Comparison of ENCODE assay signal across 1 cellular context in genomic region chr7:155205368-155206285, GRCh38.
TF ChIP-seq lines count a peak whose summit lies in the region.

No MANE protein-coding gene starts in this region.

TF ChIP-seq in K562, 482 proteins besides CTCF, POLR2A, EP300 and RAD21 (continued from another document and continues in another):
- TF ChIP-seq NCOA4 (IDR thresholded peaks at IDR 0.05; ENCODE audit: partially characterized antibody) (no peak), E2F8 (IDR thresholded peaks at IDR 0.05; ENCODE audit: low read depth, partially characterized antibody) (peak; percentile 37), ILK (tag; IDR thresholded peaks at IDR 0.05; ENCODE audit: borderline replicate concordance, low read depth) (no peak), NFYB (IDR thresholded peaks at IDR 0.05; ENCODE audit: extremely low read depth, insufficient read length) (peak; percentile 79), SRSF7 (optimal IDR thresholded peaks at IDR 0.05; ENCODE audit: low read depth, low read length) (no peak), BRD9 (IDR thresholded peaks at IDR 0.05; ENCODE audit: low read depth, partially characterized antibody) (peak; percentile 98), ETV5 (CRISPR knock-in tag; IDR thresholded peaks at IDR 0.05; ENCODE audit: low read depth) (peak; percentile 95), UBTF (IDR thresholded peaks at IDR 0.05; ENCODE audit: borderline replicate concordance in 1 of 2, low read depth in 2 of 2, low read length in 2 of 2) (peak; percentile 91 to 95; a peak in 3 of 4 replicates), ZHX1 (conservative IDR thresholded peaks at IDR 0.05; ENCODE audit: low read length) (peak; percentile 25; the same call in 1 of the 2 replicates), KAT8 (IDR thresholded peaks at IDR 0.05; ENCODE audit: low read depth) (no peak), CEBPZ (IDR thresholded peaks at IDR 0.05; ENCODE audit: borderline replicate concordance, low read depth, low read length) (no peak), ATF3 (IDR thresholded peaks at IDR 0.05) (peak; percentile 93), ATF3 (CRISPR knock-in tag; conservative IDR thresholded peaks at IDR 0.05) (peak; percentile 68; the same call in 1 of the 2 replicates), PHF21A (IDR thresholded peaks at IDR 0.05; ENCODE audit: borderline replicate concordance, low read depth) (peak; percentile 66; the same call in 1 of the 2 replicates), ZNF3 (CRISPR knock-in tag; IDR thresholded peaks at IDR 0.05) (no peak)
- TF ChIP-seq, protein P1, sequence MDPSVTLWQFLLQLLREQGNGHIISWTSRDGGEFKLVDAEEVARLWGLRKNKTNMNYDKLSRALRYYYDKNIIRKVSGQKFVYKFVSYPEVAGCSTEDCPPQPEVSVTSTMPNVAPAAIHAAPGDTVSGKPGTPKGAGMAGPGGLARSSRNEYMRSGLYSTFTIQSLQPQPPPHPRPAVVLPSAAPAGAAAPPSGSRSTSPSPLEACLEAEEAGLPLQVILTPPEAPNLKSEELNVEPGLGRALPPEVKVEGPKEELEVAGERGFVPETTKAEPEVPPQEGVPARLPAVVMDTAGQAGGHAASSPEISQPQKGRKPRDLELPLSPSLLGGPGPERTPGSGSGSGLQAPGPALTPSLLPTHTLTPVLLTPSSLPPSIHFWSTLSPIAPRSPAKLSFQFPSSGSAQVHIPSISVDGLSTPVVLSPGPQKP (CRISPR knock-in tag; IDR thresholded peaks at IDR 0.05): no peak
- TF ChIP-seq, protein P2, sequence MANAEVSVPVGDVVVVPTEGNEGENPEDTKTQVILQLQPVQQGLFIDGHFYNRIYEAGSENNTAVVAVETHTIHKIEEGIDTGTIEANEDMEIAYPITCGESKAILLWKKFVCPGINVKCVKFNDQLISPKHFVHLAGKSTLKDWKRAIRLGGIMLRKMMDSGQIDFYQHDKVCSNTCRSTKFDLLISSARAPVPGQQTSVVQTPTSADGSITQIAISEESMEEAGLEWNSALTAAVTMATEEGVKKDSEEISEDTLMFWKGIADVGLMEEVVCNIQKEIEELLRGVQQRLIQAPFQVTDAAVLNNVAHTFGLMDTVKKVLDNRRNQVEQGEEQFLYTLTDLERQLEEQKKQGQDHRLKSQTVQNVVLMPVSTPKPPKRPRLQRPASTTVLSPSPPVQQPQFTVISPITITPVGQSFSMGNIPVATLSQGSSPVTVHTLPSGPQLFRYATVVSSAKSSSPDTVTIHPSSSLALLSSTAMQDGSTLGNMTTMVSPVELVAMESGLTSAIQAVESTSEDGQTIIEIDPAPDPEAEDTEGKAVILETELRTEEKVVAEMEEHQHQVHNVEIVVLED (CRISPR knock-in tag; IDR thresholded peaks at IDR 0.05): peak; percentile 72
- TF ChIP-seq, protein P3, sequence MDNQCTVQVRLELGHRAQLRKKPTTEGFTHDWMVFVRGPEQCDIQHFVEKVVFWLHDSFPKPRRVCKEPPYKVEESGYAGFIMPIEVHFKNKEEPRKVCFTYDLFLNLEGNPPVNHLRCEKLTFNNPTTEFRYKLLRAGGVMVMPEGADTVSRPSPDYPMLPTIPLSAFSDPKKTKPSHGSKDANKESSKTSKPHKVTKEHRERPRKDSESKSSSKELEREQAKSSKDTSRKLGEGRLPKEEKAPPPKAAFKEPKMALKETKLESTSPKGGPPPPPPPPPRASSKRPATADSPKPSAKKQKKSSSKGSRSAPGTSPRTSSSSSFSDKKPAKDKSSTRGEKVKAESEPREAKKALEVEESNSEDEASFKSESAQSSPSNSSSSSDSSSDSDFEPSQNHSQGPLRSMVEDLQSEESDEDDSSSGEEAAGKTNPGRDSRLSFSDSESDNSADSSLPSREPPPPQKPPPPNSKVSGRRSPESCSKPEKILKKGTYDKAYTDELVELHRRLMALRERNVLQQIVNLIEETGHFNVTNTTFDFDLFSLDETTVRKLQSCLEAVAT (IDR thresholded peaks at IDR 0.05): peak; percentile 96 to 97; a peak in 3 of 4 replicates
- TF ChIP-seq, protein P4, sequence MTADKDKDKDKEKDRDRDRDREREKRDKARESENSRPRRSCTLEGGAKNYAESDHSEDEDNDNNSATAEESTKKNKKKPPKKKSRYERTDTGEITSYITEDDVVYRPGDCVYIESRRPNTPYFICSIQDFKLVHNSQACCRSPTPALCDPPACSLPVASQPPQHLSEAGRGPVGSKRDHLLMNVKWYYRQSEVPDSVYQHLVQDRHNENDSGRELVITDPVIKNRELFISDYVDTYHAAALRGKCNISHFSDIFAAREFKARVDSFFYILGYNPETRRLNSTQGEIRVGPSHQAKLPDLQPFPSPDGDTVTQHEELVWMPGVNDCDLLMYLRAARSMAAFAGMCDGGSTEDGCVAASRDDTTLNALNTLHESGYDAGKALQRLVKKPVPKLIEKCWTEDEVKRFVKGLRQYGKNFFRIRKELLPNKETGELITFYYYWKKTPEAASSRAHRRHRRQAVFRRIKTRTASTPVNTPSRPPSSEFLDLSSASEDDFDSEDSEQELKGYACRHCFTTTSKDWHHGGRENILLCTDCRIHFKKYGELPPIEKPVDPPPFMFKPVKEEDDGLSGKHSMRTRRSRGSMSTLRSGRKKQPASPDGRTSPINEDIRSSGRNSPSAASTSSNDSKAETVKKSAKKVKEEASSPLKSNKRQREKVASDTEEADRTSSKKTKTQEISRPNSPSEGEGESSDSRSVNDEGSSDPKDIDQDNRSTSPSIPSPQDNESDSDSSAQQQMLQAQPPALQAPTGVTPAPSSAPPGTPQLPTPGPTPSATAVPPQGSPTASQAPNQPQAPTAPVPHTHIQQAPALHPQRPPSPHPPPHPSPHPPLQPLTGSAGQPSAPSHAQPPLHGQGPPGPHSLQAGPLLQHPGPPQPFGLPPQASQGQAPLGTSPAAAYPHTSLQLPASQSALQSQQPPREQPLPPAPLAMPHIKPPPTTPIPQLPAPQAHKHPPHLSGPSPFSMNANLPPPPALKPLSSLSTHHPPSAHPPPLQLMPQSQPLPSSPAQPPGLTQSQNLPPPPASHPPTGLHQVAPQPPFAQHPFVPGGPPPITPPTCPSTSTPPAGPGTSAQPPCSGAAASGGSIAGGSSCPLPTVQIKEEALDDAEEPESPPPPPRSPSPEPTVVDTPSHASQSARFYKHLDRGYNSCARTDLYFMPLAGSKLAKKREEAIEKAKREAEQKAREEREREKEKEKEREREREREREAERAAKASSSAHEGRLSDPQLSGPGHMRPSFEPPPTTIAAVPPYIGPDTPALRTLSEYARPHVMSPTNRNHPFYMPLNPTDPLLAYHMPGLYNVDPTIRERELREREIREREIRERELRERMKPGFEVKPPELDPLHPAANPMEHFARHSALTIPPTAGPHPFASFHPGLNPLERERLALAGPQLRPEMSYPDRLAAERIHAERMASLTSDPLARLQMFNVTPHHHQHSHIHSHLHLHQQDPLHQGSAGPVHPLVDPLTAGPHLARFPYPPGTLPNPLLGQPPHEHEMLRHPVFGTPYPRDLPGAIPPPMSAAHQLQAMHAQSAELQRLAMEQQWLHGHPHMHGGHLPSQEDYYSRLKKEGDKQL (CRISPR knock-in tag; IDR thresholded peaks at IDR 0.05; ENCODE audit: borderline replicate concordance): 0 out of 2 replicates have a peak, but pooled peaks have one; percentile 88
- TF ChIP-seq, protein P5, sequence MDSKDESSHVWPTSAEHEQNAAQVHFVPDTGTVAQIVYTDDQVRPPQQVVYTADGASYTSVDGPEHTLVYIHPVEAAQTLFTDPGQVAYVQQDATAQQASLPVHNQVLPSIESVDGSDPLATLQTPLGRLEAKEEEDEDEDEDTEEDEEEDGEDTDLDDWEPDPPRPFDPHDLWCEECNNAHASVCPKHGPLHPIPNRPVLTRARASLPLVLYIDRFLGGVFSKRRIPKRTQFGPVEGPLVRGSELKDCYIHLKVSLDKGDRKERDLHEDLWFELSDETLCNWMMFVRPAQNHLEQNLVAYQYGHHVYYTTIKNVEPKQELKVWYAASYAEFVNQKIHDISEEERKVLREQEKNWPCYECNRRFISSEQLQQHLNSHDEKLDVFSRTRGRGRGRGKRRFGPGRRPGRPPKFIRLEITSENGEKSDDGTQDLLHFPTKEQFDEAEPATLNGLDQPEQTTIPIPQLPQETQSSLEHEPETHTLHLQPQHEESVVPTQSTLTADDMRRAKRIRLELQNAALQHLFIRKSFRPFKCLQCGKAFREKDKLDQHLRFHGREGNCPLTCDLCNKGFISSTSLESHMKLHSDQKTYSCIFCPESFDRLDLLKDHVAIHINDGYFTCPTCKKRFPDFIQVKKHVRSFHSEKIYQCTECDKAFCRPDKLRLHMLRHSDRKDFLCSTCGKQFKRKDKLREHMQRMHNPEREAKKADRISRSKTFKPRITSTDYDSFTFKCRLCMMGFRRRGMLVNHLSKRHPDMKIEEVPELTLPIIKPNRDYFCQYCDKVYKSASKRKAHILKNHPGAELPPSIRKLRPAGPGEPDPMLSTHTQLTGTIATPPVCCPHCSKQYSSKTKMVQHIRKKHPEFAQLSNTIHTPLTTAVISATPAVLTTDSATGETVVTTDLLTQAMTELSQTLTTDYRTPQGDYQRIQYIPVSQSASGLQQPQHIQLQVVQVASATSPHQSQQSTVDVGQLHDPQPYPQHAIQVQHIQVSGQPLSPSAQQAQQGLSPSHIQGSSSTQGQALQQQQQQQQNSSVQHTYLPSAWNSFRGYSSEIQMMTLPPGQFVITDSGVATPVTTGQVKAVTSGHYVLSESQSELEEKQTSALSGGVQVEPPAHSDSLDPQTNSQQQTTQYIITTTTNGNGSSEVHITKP (IDR thresholded peaks at IDR 0.05; ENCODE audit: partially characterized antibody): no peak
